Comparison of ENCODE assay signal across 9 cellular contexts in genomic region chr13:46577656-46578589, GRCh38. TPM values are rescaled to one million over a fixed set of nuclear protein-coding genes. Genes with fewer than 3 reads are reported as not detected.
DNase-seq lines count a peak whose midpoint lies in the region; ATAC-seq and TF ChIP-seq lines count a peak whose summit lies in the region.
"Had no signal": no experiment of that assay in that cellular context is flagged by ENCODE, and none has a peak within 500 bp of the region (broad histone marks: within the 10 kb centered on the region; RNA-seq: fewer than 3 reads in every experiment).

No MANE protein-coding gene starts in this region.

- no peak overlapping the region for H3K27ac ChIP-seq in DND-41 (ENCODE audit: low read length)
- no peak overlapping the region for H3K27ac ChIP-seq in effector memory CD4-positive, alpha-beta T cell (ENCODE audit: insufficient read depth, low read length, poor library complexity, severe bottlenecking)

- peaks cover 81% of the 10 kb centered on the region for H4K20me1 ChIP-seq in DND-41 (ENCODE audit: insufficient read depth, low read length)

- H3K9ac ChIP-seq in DND-41 (ENCODE audit: low read depth, low read length), result no peak overlapping the region

- no peak overlapping the region for H2AFZ ChIP-seq in DND-41 (ENCODE audit: low read depth, low read length)

- peaks cover 98% of the 10 kb centered on the region for H3K79me2 ChIP-seq in DND-41 (ENCODE audit: insufficient read depth, low read length)

- H3K4me3 ChIP-seq in DND-41 (ENCODE audit: low read depth in 1 of 2, low read length in 2 of 2), result no peak overlapping the region
- no peak overlapping the region for H3K4me3 ChIP-seq in effector memory CD4-positive, alpha-beta T cell (ENCODE audit: insufficient read depth, low read depth, low read length, poor library complexity, severe bottlenecking)

- H3K4me1 ChIP-seq in DND-41 (ENCODE audit: insufficient read depth, low read length), result no peaks in the 10 kb centered on the region
- peaks cover 11% of the 10 kb centered on the region for H3K4me1 ChIP-seq in effector memory CD4-positive, alpha-beta T cell (ENCODE audit: control insufficient read depth, insufficient read depth, low read length, poor library complexity, severe bottlenecking)

- H3K36me3 ChIP-seq in DND-41 (ENCODE audit: insufficient read depth, low read length), result peaks cover 15% of the 10 kb centered on the region; the same call in 1 of the 2 replicates
- H3K36me3 ChIP-seq in effector memory CD4-positive, alpha-beta T cell (ENCODE audit: control insufficient read depth, insufficient read depth, low read length), result no peaks in the 10 kb centered on the region

- no peak for TF ChIP-seq CTCF in DND-41 (IDR thresholded peaks at IDR 0.05; ENCODE audit: borderline replicate concordance, extremely low read depth, low read length, poor library complexity, severe bottlenecking)

- no peaks in the 10 kb centered on the region for H3K9me3 ChIP-seq in DND-41 (ENCODE audit: insufficient read depth, low read length, severe bottlenecking)
- no peaks in the 10 kb centered on the region for H3K9me3 ChIP-seq in effector memory CD4-positive, alpha-beta T cell (ENCODE audit: control insufficient read depth, low read length)

- peak; percentile 44 for DNase-seq in DND-41
- DNase-seq in NCI-H526 treated with DMSO at 0.1 percent for 48 hours (lab: John Stamatoyannopoulos, UW), result peak; percentile 21
- DNase-seq in medulla oblongata (ENCODE audit: extremely low spot score), result peak; percentile 51
- no peak for DNase-seq in mucosa of gallbladder (ENCODE audit: low spot score)
- DNase-seq in effector memory CD4-positive, alpha-beta T cell, result no peak
- DNase-seq in islet precursor cell, result no peak
- DNase-seq in NCI-H1694 treated with DMSO at 0.1 percent for 48 hours (lab: John Stamatoyannopoulos, UW), result no peak
- DNase-seq: NCI-H2081 treated with DMSO at 0.1 percent for 48 hours had no signal

- ATAC-seq in DND-41 (ENCODE audit: insufficient read depth, low read depth) (peak; percentile 73), GM21390 (IDR thresholded peaks at IDR 0.05; ENCODE audit: unreplicated experiment) (peak; percentile 17)

- H3K4me2 ChIP-seq in DND-41 (ENCODE audit: insufficient read depth, low read length), result no peak overlapping the region

- H3K27me3 ChIP-seq in DND-41 (ENCODE audit: insufficient read depth, low read length, poor library complexity), result no peaks in the 10 kb centered on the region
- H3K27me3 ChIP-seq in effector memory CD4-positive, alpha-beta T cell (replicated peaks; ENCODE audit: control insufficient read depth, insufficient read depth, low read length, poor library complexity, severe bottlenecking), result no peaks in the 10 kb centered on the region

RNA-seq across cellular contexts. Expression of gene LRCH1, which starts 25.0 kb away (rescaled TPM):
- total RNA-seq in mucosa of gallbladder, result 35.6 TPM

Comparison
In these comparisons a context has a peak if more than half of its experiments do, and no peak if none do; other contexts are left out.
1. DNase-seq: peak in DND-41 (single experiment), NCI-H526 treated with DMSO at 0.1 percent for 48 hours (single experiment) and medulla oblongata (single experiment); none in mucosa of gallbladder (single experiment), effector memory CD4-positive, alpha-beta T cell (0 of 3), islet precursor cell (single experiment) and NCI-H1694 treated with DMSO at 0.1 percent for 48 hours (single experiment).